ENCODE assay signal across 17 cellular contexts in genomic region chr14:79570648-79571047, GRCh38.
"Had no signal": no experiment of that assay in that cellular context is flagged by ENCODE, and none has a peak within 500 bp of the region (broad histone marks: within the 10 kb centered on the region; RNA-seq: fewer than 3 reads in every experiment).

No MANE protein-coding gene starts in this region.

- H3K27me3 Mint-ChIP-seq: T-cell had no signal

- H3K27ac Mint-ChIP-seq: T-cell; T-helper 1 cell treated with Interleukin-12 subunit alpha and Interleukin-12 subunit beta and Interleukin-4 antibody, amounts not matched to agents 30 μg/mL and 1 μg/mL, for 36 hours had no signal

- H3K4me3 Mint-ChIP-seq: T-cell; T-helper 1 cell treated with Interleukin-12 subunit alpha and Interleukin-12 subunit beta and Interleukin-4 antibody, amounts not matched to agents 30 μg/mL and 1 μg/mL, for 36 hours had no signal

- H3K4me1 Mint-ChIP-seq: T-cell had no signal

- DNase-seq: IMR-90, Kasumi-1, MM.1S, NCI-H1092 treated with DMSO at 0.1 percent for 48 hours, NCI-H1436 treated with DMSO at 0.1 percent for 48 hours, NCI-H1694, NCI-H187 treated with DMSO at 0.1 percent for 48 hours, NCI-H2029 treated with DMSO at 0.1 percent for 48 hours, NCI-H446, NCI-H510A, NCI-H524 treated with DMSO at 0.1 percent for 48 hours, PC-3, SHP77, SK-N-SH, SW 1271, T-cell had no signal

- H3K36me3 Mint-ChIP-seq: T-cell had no signal
